ENCODE assay signal across 15 cellular contexts in genomic region chr7:26182706-26183105, GRCh38. TPM values are rescaled to one million over a fixed set of nuclear protein-coding genes. Genes with fewer than 3 reads are reported as not detected.
A peak's percentile ranks its signal among the peaks of the same experiment; 100 is the strongest.
DNase-seq lines count a peak whose midpoint lies in the region; ATAC-seq and TF ChIP-seq lines count a peak whose summit lies in the region.
"Had no signal": no experiment of that assay in that cellular context is flagged by ENCODE, and none has a peak within 500 bp of the region (broad histone marks: within the 10 kb centered on the region; RNA-seq: fewer than 3 reads in every experiment).

No MANE protein-coding gene starts in this region.

- peak overlapping the region; percentile 55 for H3K27ac ChIP-seq in 22Rv1
- H3K27ac ChIP-seq in RWPE2 (ENCODE audit: poor library complexity, severe bottlenecking), result peak overlapping the region; percentile 12
- H3K27ac ChIP-seq in H9 (ENCODE audit: insufficient read length, low read depth, low read length), result no peak overlapping the region

- no peaks in the 10 kb centered on the region for H4K20me1 ChIP-seq in H9 (ENCODE audit: control insufficient read depth, insufficient read depth, insufficient read length)

- H3K27ac Mint-ChIP-seq in Calu3 (ENCODE audit: unreplicated experiment) (peak overlapping the region; percentile 41), H9 (0 out of 7 replicates have a peak overlapping the region, but pooled peaks of 1 of the 3 experiments have one; percentile 35)

- H2BK20ac ChIP-seq in H9 (ENCODE audit: low read depth, low read length, poor library complexity, severe bottlenecking), result no peak overlapping the region

- TF ChIP-seq CTCF in 22Rv1 (IDR thresholded peaks at IDR 0.05) (no peak), Calu3 (IDR thresholded peaks at IDR 0.05; ENCODE audit: unreplicated experiment) (no peak), RWPE2 (IDR thresholded peaks at IDR 0.05; ENCODE audit: poor library complexity, severe bottlenecking) (no peak), H9 (conservative IDR thresholded peaks at IDR 0.05) (no peak)

- H3K79me1 ChIP-seq in H9 (ENCODE audit: insufficient read depth, low read depth, low read length, poor library complexity, severe bottlenecking), result no peaks in the 10 kb centered on the region

- no peak overlapping the region for H4K8ac ChIP-seq in H9 (replicated peaks; ENCODE audit: insufficient read length, low read depth, low read length)

- H3T11ph ChIP-seq in H9 (ENCODE audit: low read length), result no peak overlapping the region

- H2AFZ ChIP-seq in H9 (ENCODE audit: low read length), result no peak overlapping the region

- no peak overlapping the region for H2BK15ac ChIP-seq in H9 (ENCODE audit: low read depth, low read length)

- no peak overlapping the region for H3K14ac ChIP-seq in H9 (ENCODE audit: insufficient read depth, low read length)

- CTCF ChIA-PET in Calu3 (lab: Charles Lee), result interaction anchor here (0.6 to 1.4 kb wide), 3 partner anchors 21 to 183 kb away, joined by 3 to 5 read pairs (median 3); no protein-coding TSS in a partner anchor

- H3K4me3 Mint-ChIP-seq in Calu3 (ENCODE audit: low read depth, unreplicated experiment) (no peak overlapping the region), H9 (no peak overlapping the region)

- H3K4me1 Mint-ChIP-seq in Calu3 (ENCODE audit: low read depth, unreplicated experiment), result peaks cover 72% of the 10 kb centered on the region
- peaks cover 12 to 17% of the 10 kb centered on the region in 2 experiments; a peak in 3 of 4 replicates for H3K4me1 Mint-ChIP-seq in H9

- no TSS peak for BruUV-seq in Calu3 (replicated peaks; lab: Mats Ljungman, UMichigan)

- H3K4me3 ChIP-seq in RWPE2 (ENCODE audit: severe bottlenecking), result no peak overlapping the region

- H3K9ac ChIP-seq in H9 (ENCODE audit: extremely low read depth, insufficient read length, low read length), result no peak overlapping the region

- intact Hi-C loops in Calu3 (cut with micrococcal nuclease; ENCODE audit: unreplicated experiment) (loop anchor here (2.0 to 5.0 kb wide), 3 partner anchors 92 to 980 kb away; no protein-coding TSS in a partner anchor), left colon (cut with DNase I, micrococcal nuclease) (no loop called here)

- H2BK120ac ChIP-seq in H9 (ENCODE audit: low read depth, low read length, poor library complexity, severe bottlenecking), result no peak overlapping the region

- H2BK12ac ChIP-seq in H9 (ENCODE audit: insufficient read length, low read depth, low read length), result no peak overlapping the region

- no peak for DNase-seq in Calu3
- DNase-seq in RWPE2 (ENCODE audit: low spot score), result no peak
- no peak for DNase-seq in left colon
- no peak for DNase-seq in H9
- no peak for DNase-seq in GM03348 (ENCODE audit: low spot score)
- no peak for DNase-seq in amygdala (lab: John Stamatoyannopoulos, UW)
- DNase-seq: HCEC 1CT; NCI-H1417 treated with DMSO at 0.1 percent for 48 hours; NCI-H748 treated with DMSO at 0.1 percent for 48 hours; stimulated activated CD4-positive, alpha-beta T cell treated with anti-CD3 and anti-CD28 coated beads, Interleukin-4, amount 100 ng/mL, for 24 hours; stimulated activated naive CD4-positive, alpha-beta T cell; T1000 had no signal

- H2BK5ac ChIP-seq in H9 (ENCODE audit: insufficient read length, low read length), result no peak overlapping the region

- H3K4ac ChIP-seq in H9 (ENCODE audit: low read depth, low read length), result no peak overlapping the region

- H4K91ac ChIP-seq in H9 (ENCODE audit: insufficient read length, low read depth, low read length), result no peak overlapping the region

- no peak overlapping the region for H3K18ac ChIP-seq in H9 (ENCODE audit: insufficient read length, low read depth, low read length)

- ATAC-seq in RWPE2 (ENCODE audit: low read depth) (0 out of 3 replicates have a peak, but pooled peaks have one; percentile 3), left colon (peak; percentile 10), GM21737 (IDR thresholded peaks at IDR 0.05; ENCODE audit: unreplicated experiment) (no peak)
- ATAC-seq: activated naive CD4-positive, alpha-beta T cell treated with anti-CD3 and anti-CD28 coated beads, Interleukin-2, amount 50 U/mL, for 72 hours had no signal

- H3K9me3 Mint-ChIP-seq in Calu3 (ENCODE audit: low read depth, unreplicated experiment) (no peaks in the 10 kb centered on the region), H9 (no peaks in the 10 kb centered on the region; a peak in 1 of 5 replicates)
- H3K9me3 Mint-ChIP-seq: activated naive CD4-positive, alpha-beta T cell treated with anti-CD3 and anti-CD28 coated beads, Interleukin-2, amount 50 U/mL, for 72 hours had no signal

- no peaks in the 10 kb centered on the region; the same call in 1 of the 2 replicates for H3K79me2 ChIP-seq in H9 (ENCODE audit: insufficient read depth, low read length)

- peaks cover 27% of the 10 kb centered on the region for H3K36me3 ChIP-seq in RWPE2 (ENCODE audit: low read depth)

- H3K36me3 Mint-ChIP-seq in Calu3 (ENCODE audit: insufficient read depth, unreplicated experiment), result peaks cover 98% of the 10 kb centered on the region
- H3K36me3 Mint-ChIP-seq in H9 (ENCODE audit: insufficient read depth in 1 of 3, low read depth in 3 of 3), result peaks cover 18 to 54% (median 37%) of the 10 kb centered on the region in 3 experiments; a peak in 6 of 7 replicates

- no peaks in the 10 kb centered on the region for H3K9me3 ChIP-seq in RWPE2 (ENCODE audit: severe bottlenecking)
- no peaks in the 10 kb centered on the region for H3K9me3 ChIP-seq in H9 (ENCODE audit: control insufficient read depth, low read depth, low read length)

- no peak overlapping the region for H3K23ac ChIP-seq in H9 (ENCODE audit: insufficient read length, low read depth, low read length)

- no peak overlapping the region for H4K5ac ChIP-seq in H9 (ENCODE audit: insufficient read length, low read depth, low read length)

- H3K4me1 ChIP-seq in RWPE2 (ENCODE audit: insufficient read depth, poor library complexity, severe bottlenecking) (no peaks in the 10 kb centered on the region), H9 (ENCODE audit: insufficient read depth, low read length) (no peaks in the 10 kb centered on the region; the same call in 1 of the 2 replicates)

- no peak overlapping the region for H2AK5ac ChIP-seq in H9 (ENCODE audit: insufficient read length, low read length)

- no CpG with 5 or more reads among the region's 8 CpGs for WGBS in H9 (ENCODE audit: extremely low coverage, insufficient read length, low lambda C conversion rate)

- H3K27me3 ChIP-seq in RWPE2 (ENCODE audit: insufficient read depth, poor library complexity, severe bottlenecking) (no peaks in the 10 kb centered on the region), H9 (ENCODE audit: insufficient read depth, low read length) (no peaks in the 10 kb centered on the region)

- no peaks in the 10 kb centered on the region for H3K23me2 ChIP-seq in H9 (ENCODE audit: insufficient read length, low read depth, low read length, poor library complexity, severe bottlenecking)

- H3K4me2 ChIP-seq in H9 (ENCODE audit: insufficient read depth, insufficient read length, low read length), result no peak overlapping the region

- no peaks in the 10 kb centered on the region for H3K27me3 Mint-ChIP-seq in Calu3 (ENCODE audit: unreplicated experiment)
- H3K27me3 Mint-ChIP-seq in H9 (ENCODE audit: low read depth), result no peaks in the 10 kb centered on the region; the same call in 1 of the 2 replicates

- H3K56ac ChIP-seq in H9 (ENCODE audit: insufficient read length, low read depth, low read length), result no peak overlapping the region

RNA-seq across cellular contexts. Expression of gene HNRNPA2B1, which starts 17.8 kb away (rescaled TPM):
- total RNA-seq in Calu3 (2022) (880 and 924 TPM in 2 replicates), left colon (100 to 1,000 TPM; 295 to 453 TPM), H9 (2021) (1,123 and 1,137 TPM in 2 replicates)

RNA-seq across cellular contexts. Expression of gene CBX3, which starts 18.8 kb away (rescaled TPM):
- 390 and 417 TPM in 2 replicates for total RNA-seq in Calu3 (2022)
- 10 to 100 TPM; 73.3 to 81.3 TPM for total RNA-seq in left colon
- 287 and 288 TPM in 2 replicates for total RNA-seq in H9 (2021)

RNA-seq across cellular contexts. Expression of gene NFE2L3, which starts 30.7 kb away (rescaled TPM):
- total RNA-seq in Calu3 (2022) (74.3 and 108 TPM in 2 replicates), left colon (10 to 100 TPM in 1 of 2 donors, 1 to 10 TPM in 1; 8.8 to 13.4 TPM), H9 (2021) (46.1 and 46.9 TPM in 2 replicates)
